ENCODE assay signal across 28 cellular contexts in genomic region chr2:28772351-28772750, GRCh38. TPM values are rescaled to one million over a fixed set of nuclear protein-coding genes. Genes with fewer than 3 reads are reported as not detected.
"Had no signal": no experiment of that assay in that cellular context is flagged by ENCODE, and none has a peak within 500 bp of the region (broad histone marks: within the 10 kb centered on the region; RNA-seq: fewer than 3 reads in every experiment).

No MANE protein-coding gene starts in this region.

- H3K4me1 ChIP-seq: testis had no signal

- H3K4me3 ChIP-seq: gastroesophageal sphincter, heart left ventricle, hepatocyte, left lung, mucosa of descending colon, pancreas, right atrium auricular region, sigmoid colon, testis, tibial artery, upper lobe of right lung, uterus had no signal

- ATAC-seq: gastroesophageal sphincter; heart left ventricle; left cardiac atrium; left lung; mucosa of descending colon; natural killer cell treated with Interleukin-12 subunit alpha and Interleukin-12 subunit beta and Interleukin-15 and Interleukin-18, amount 100 ng/mL, for 72 hours; pancreas; stimulated activated memory B cell treated with anti-CD40 and anti-IgM and Interleukin-4, amounts not matched to agents 10 μg/mL and 1 μg/mL and 100 μg/mL, for 72 hours; stimulated activated naive CD8-positive, alpha-beta T cell treated with anti-CD3 and anti-CD28 coated beads, Interleukin-15, Interleukin-2, amounts not matched to agents 100 U/mL and 50 U/mL, for 24 hours; upper lobe of right lung had no signal

- H3K4me3 Mint-ChIP-seq: mesothelial cell of epicardium; naive B cell; natural killer cell treated with Interleukin-12 subunit alpha and Interleukin-12 subunit beta and Interleukin-15 and Interleukin-18, amount 100 ng/mL, for 72 hours; neural crest cell; stimulated activated memory B cell treated with anti-CD40 and anti-IgM and Interleukin-4, amounts not matched to agents 10 μg/mL and 1 μg/mL and 100 μg/mL, for 72 hours had no signal

- H3K27ac Mint-ChIP-seq: mesothelial cell of epicardium; stimulated activated memory B cell treated with anti-CD40 and anti-IgM and Interleukin-4, amounts not matched to agents 10 μg/mL and 1 μg/mL and 100 μg/mL, for 72 hours had no signal

- H3K27me3 ChIP-seq: gastroesophageal sphincter, heart left ventricle, hepatocyte, left lung, neutrophil, pancreas, right atrium auricular region, sigmoid colon, testis, tibial artery, upper lobe of right lung, uterus had no signal

- H3K36me3 Mint-ChIP-seq: naive B cell had no signal

- H3K9me3 ChIP-seq: gastroesophageal sphincter, heart left ventricle, left lung, mucosa of descending colon, neutrophil, pancreas, right atrium auricular region, sigmoid colon, testis, tibial artery, upper lobe of right lung, uterus had no signal

- H3K27me3 Mint-ChIP-seq: naive B cell; natural killer cell treated with Interleukin-12 subunit alpha and Interleukin-12 subunit beta and Interleukin-15 and Interleukin-18, amount 100 ng/mL, for 72 hours; progenitor cell of endocrine pancreas; stimulated activated memory B cell treated with anti-CD40 and anti-IgM and Interleukin-4, amounts not matched to agents 10 μg/mL and 1 μg/mL and 100 μg/mL, for 72 hours had no signal

- H3K36me3 ChIP-seq: uterus had no signal

- H3K27ac ChIP-seq: heart left ventricle, hepatocyte, left lung, neutrophil, pancreas, right atrium auricular region, sigmoid colon, testis, tibial artery, upper lobe of right lung, uterus had no signal

- DNase-seq: cortex of kidney; foreskin fibroblast; heart left ventricle; left cardiac atrium; left lung; mesenchymal stem cell; mucosa of descending colon; naive B cell; pancreas; sigmoid colon; stimulated activated CD4-positive, alpha-beta T cell treated with anti-CD3 and anti-CD28 coated beads, Interleukin-2, amount 100 ng/mL, for 24 hours; stimulated activated CD4-positive, alpha-beta T cell treated with anti-CD3 and anti-CD28 coated beads, Interleukin-4, amount 100 ng/mL, for 24 hours; stimulated activated naive CD8-positive, alpha-beta T cell treated with anti-CD3 and anti-CD28 coated beads, Interleukin-15, Interleukin-2, amounts not matched to agents 100 U/mL and 50 U/mL, for 24 hours; substantia nigra; testis; tibial artery; upper lobe of right lung; uterus had no signal

- H3K9me3 Mint-ChIP-seq: naive B cell; natural killer cell treated with Interleukin-12 subunit alpha and Interleukin-12 subunit beta and Interleukin-15 and Interleukin-18, amount 100 ng/mL, for 72 hours; stimulated activated memory B cell treated with anti-CD40 and anti-IgM and Interleukin-4, amounts not matched to agents 10 μg/mL and 1 μg/mL and 100 μg/mL, for 72 hours had no signal

RNA-seq across cellular contexts. Expression of gene SPDYA, which starts 38.3 kb away (rescaled TPM):
- total RNA-seq: kidney epithelial cell had no signal
